22 cellular contexts compared by ENCODE assay signal in the genomic region with DNA sequence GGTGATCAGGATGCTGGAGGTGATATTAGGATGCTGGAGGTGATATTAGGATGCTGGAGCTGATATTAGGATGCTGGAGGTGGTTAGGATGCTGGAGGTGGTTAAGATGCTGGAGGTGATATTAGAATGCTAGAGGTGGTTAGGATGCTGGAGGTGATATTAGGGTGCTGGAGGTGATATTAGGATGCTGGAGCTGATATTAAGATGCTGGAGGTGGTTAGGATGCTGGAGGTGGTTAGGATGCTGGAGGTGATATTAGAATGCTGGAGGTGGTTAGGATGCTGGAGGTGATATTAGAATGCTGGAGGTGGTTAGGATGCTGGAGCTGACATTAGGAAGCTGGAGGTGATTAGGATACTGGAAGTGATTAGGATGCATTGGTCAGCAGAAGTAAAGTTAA.
"Had no signal": no experiment of that assay in that cellular context is flagged by ENCODE, and none has a peak within 500 bp of the region (broad histone marks: within the 10 kb centered on the region; RNA-seq: fewer than 3 reads in every experiment).

No MANE protein-coding gene starts in this region.

- H3K36me3 ChIP-seq: colonic mucosa, esophagus muscularis mucosa, esophagus squamous epithelium, gastrocnemius medialis, gastroesophageal sphincter, heart left ventricle, heart right ventricle had no signal

- H3K9me3 ChIP-seq: colonic mucosa, esophagus muscularis mucosa, esophagus squamous epithelium, gastrocnemius medialis, gastroesophageal sphincter, heart left ventricle, heart right ventricle had no signal

- DNase-seq: colonic mucosa; cortex of kidney; dermis blood vessel endothelial cell; effector CD4-positive, alpha-beta T cell; effector CD8-positive, alpha-beta T cell; effector memory CD4-positive, alpha-beta T cell; effector memory CD8-positive, alpha-beta T cell; erythroblast; esophagus squamous epithelium; foreskin fibroblast; foreskin keratinocyte; foreskin melanocyte; gastrocnemius medialis; glutamatergic neuron; heart right ventricle had no signal

- H3K27me3 ChIP-seq: colonic mucosa, dorsolateral prefrontal cortex, esophagus muscularis mucosa, gastrocnemius medialis, gastroesophageal sphincter, heart left ventricle, heart right ventricle had no signal

- H3K4me1 ChIP-seq: colonic mucosa, esophagus squamous epithelium, foreskin keratinocyte, gastrocnemius medialis, gastroesophageal sphincter had no signal

- H3K27ac ChIP-seq: colonic mucosa, coronary artery, dorsolateral prefrontal cortex, epithelial cell of prostate, esophagus muscularis mucosa, esophagus squamous epithelium, foreskin keratinocyte, gastrocnemius medialis, gastroesophageal sphincter, heart left ventricle, heart right ventricle had no signal

- H3K4me3 Mint-ChIP-seq: dendritic cell treated with granulocyte-macrophage colony-stimulating factor and Interleukin-4, amounts not matched to agents 40 ng/mL and 50 ng/mL, for 4 days; effector memory CD8-positive, alpha-beta T cell had no signal

- H3K4me3 ChIP-seq: colonic mucosa, coronary artery, dorsolateral prefrontal cortex, esophagus muscularis mucosa, esophagus squamous epithelium, gastrocnemius medialis, gastroesophageal sphincter, heart left ventricle, heart right ventricle had no signal

- H3K9me3 Mint-ChIP-seq: dendritic cell treated with granulocyte-macrophage colony-stimulating factor and Interleukin-4, amounts not matched to agents 40 ng/mL and 50 ng/mL, for 4 days had no signal

- H3K27ac Mint-ChIP-seq: dendritic cell treated with granulocyte-macrophage colony-stimulating factor and Interleukin-4, amounts not matched to agents 40 ng/mL and 50 ng/mL, for 4 days; effector memory CD8-positive, alpha-beta T cell had no signal
